In the genomic region with DNA sequence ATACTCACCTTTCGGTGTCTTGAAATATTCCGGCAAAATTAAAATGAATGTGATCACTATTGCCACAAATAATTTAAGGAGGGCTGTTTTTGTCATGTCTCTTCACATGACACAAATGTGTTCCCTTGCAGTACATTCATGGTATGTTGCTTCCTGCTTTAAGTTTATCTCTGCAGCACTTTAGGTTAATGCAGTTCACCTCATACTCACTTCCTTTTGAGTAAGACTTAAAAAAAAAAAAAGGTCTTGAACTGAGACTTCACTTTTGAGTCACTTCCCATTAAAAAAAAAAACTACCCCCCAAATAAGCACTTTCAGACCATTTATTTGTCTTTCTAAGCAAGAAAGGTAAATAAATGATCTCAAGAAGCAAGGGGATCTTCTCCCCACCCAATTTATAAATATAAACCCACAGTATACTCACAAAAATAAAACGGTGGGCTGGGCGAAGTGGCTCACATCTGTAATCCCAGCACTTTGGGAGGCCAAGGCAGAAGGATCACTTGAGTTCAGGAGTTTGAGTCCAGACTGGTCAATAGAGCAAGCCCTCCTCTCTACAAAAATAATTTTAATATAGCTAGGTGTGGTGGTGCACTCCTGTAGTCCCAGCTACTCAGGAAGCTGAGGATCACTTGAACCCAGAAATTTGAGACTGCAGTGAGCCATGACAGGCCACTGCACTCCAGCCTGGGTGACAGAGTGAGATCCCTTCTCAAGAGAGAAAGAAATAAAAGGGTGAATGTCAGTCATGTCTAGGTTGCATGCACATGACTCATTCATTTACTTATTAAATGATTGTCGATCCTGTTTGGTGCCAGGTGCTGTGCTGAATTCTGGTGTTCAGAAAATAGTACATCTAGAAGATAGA, we compare ENCODE assay signal across 8 cellular contexts.
DNase-seq lines count a peak whose midpoint lies in the region; ATAC-seq lines count a peak whose summit lies in the region.

A gene with protein sequence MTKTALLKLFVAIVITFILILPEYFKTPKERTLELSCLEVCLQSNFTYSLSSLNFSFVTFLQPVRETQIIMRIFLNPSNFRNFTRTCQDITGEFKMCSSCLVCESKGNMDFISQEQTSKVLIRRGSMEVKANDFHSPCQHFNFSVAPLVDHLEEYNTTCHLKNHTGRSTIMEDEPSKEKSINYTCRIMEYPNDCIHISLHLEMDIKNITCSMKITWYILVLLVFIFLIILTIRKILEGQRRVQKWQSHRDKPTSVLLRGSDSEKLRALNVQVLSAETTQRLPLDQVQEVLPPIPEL (minus strand): TSS at position 192 of the 868 bp plus-strand sequence. CDS start 96 bp downstream, at position 96.

- peak; percentile 62 for ATAC-seq in HG02943 (IDR thresholded peaks at IDR 0.05; ENCODE audit: low read depth, unreplicated experiment)
- ATAC-seq in central memory CD8-positive, alpha-beta T cell (replicated peaks; ENCODE audit: extremely low read depth, poor library complexity, severe bottlenecking) = peak; percentile 94

- H3K27ac Mint-ChIP-seq in central memory CD8-positive, alpha-beta T cell (ENCODE audit: low read depth) = peak within 1 kb of the TSS; percentile 86

- no peaks in the 10 kb centered on the region for H3K27me3 Mint-ChIP-seq in central memory CD8-positive, alpha-beta T cell

- DNase-seq in activated effector memory CD4-positive, alpha-beta T cell treated with anti-CD3 and anti-CD28 coated beads, Interleukin-2, amount 50 U/mL, for 16 hours = peak; percentile 72
- no peak for DNase-seq in activated effector memory CD4-positive, alpha-beta T cell treated with Interleukin-2 at 50 U/mL for 16 hours
- DNase-seq in OCI-M1 (lab: John Stamatoyannopoulos, UW) = peak; percentile 88
- no peak for DNase-seq in central memory CD8-positive, alpha-beta T cell (ENCODE audit: low spot score in 2 of 2)
- DNase-seq in stimulated activated CD4-positive, alpha-beta T cell treated with anti-CD3 and anti-CD28 coated beads, Interleukin-12 subunit alpha, Interleukin-12 subunit beta, amount 100 ng/mL, for 4 hours = peak; percentile 17
- no peak for DNase-seq in HK-2 (ENCODE audit: unreplicated experiment)
- no peak for DNase-seq in NCI-H2081 treated with DMSO at 0.1 percent for 48 hours (lab: John Stamatoyannopoulos, UW)

- peak within 1 kb of the TSS; percentile 74 for H3K4me3 Mint-ChIP-seq in central memory CD8-positive, alpha-beta T cell

- peaks cover 5% of the 10 kb centered on the region for H3K36me3 Mint-ChIP-seq in central memory CD8-positive, alpha-beta T cell (ENCODE audit: insufficient read depth)

- no peaks in the 10 kb centered on the region for H3K9me3 Mint-ChIP-seq in central memory CD8-positive, alpha-beta T cell

- H3K4me1 Mint-ChIP-seq in central memory CD8-positive, alpha-beta T cell = peaks cover 21% of the 10 kb centered on the region

Comparison
In these comparisons a context has a peak if more than half of its experiments do, and no peak if none do; other contexts are left out.
1. DNase-seq: peak in activated effector memory CD4-positive, alpha-beta T cell treated with anti-CD3 and anti-CD28 coated beads, Interleukin-2, amount 50 U/mL, for 16 hours (single experiment), OCI-M1 (single experiment) and stimulated activated CD4-positive, alpha-beta T cell treated with anti-CD3 and anti-CD28 coated beads, Interleukin-12 subunit alpha, Interleukin-12 subunit beta, amount 100 ng/mL, for 4 hours (single experiment); none in activated effector memory CD4-positive, alpha-beta T cell treated with Interleukin-2 at 50 U/mL for 16 hours (single experiment), central memory CD8-positive, alpha-beta T cell (0 of 2), HK-2 (single experiment) and NCI-H2081 treated with DMSO at 0.1 percent for 48 hours (single experiment).